Comparison of ENCODE assay signal across 16 cellular contexts in genomic region chr2:238314576-238314975, GRCh38. TPM values are rescaled to one million over a fixed set of nuclear protein-coding genes. Genes with fewer than 3 reads are reported as not detected.
DNase-seq lines count a peak whose midpoint lies in the region; ATAC-seq, FAIRE-seq and TF ChIP-seq lines count a peak whose summit lies in the region.
"Had no signal": no experiment of that assay in that cellular context is flagged by ENCODE, and none has a peak within 500 bp of the region (broad histone marks: within the 10 kb centered on the region; RNA-seq: fewer than 3 reads in every experiment).

No MANE protein-coding gene starts in this region.

- H3K36me3 ChIP-seq in NT2/D1 (ENCODE audit: insufficient read depth, insufficient read length, low read length) (no peaks in the 10 kb centered on the region), sigmoid colon (no peaks in the 10 kb centered on the region), esophagus squamous epithelium (no peaks in the 10 kb centered on the region)
- H3K36me3 ChIP-seq in naive thymus-derived CD4-positive, alpha-beta T cell (ENCODE audit: control insufficient read depth in 2 of 3, insufficient read depth in 3 of 3, low read length in 3 of 3) = no peaks in the 10 kb centered on the region

- H3K36me3 Mint-ChIP-seq in naive thymus-derived CD4-positive, alpha-beta T cell = no peaks in the 10 kb centered on the region

- WGBS in A549 (ENCODE audit: missing lambda C conversion rate) = 90% methylated on average over 8 of the region's 8 CpGs
- 92 to 96% methylated on average over 8 of the region's 8 CpGs for WGBS in sigmoid colon, 2 donors
- 93 to 100% methylated on average over 1 to 4 of the region's 8 CpGs for WGBS in esophagus squamous epithelium, 2 donors

- peak; percentile 30 to 31; a peak in 3 of 6 replicates for ATAC-seq in A549
- ATAC-seq in naive thymus-derived CD4-positive, alpha-beta T cell = peak; percentile 29
- ATAC-seq in HG02885 (IDR thresholded peaks at IDR 0.05; ENCODE audit: poor library complexity, unreplicated experiment) = no peak
- ATAC-seq in HG03460 (IDR thresholded peaks at IDR 0.05; ENCODE audit: unreplicated experiment) = no peak
- ATAC-seq: GM12878 had no signal

- no peak for FAIRE-seq in A549 (lab: Jason Lieb, UNC)
- FAIRE-seq: GM12878, GM18507, H54 had no signal

- peak overlapping the region; percentile 26 for H3K9ac ChIP-seq in NT2/D1 (ENCODE audit: insufficient read length, low read depth)
- H3K9ac ChIP-seq: GM23248 had no signal

- CTCF ChIA-PET in A549 (lab: Yijun Ruan, JAX) = interaction anchor here (1.0 to 2.0 kb wide), 3 partner anchors 15 to 49 kb away, joined by 3 to 6 read pairs (median 4); no protein-coding TSS in a partner anchor
- CTCF ChIA-PET in naive thymus-derived CD4-positive, alpha-beta T cell (lab: Charles Lee) = no interaction called here

- intact Hi-C loops in naive thymus-derived CD4-positive, alpha-beta T cell (cut with micrococcal nuclease) = no loop called here
- intact Hi-C loops in sigmoid colon (cut with DNase I) = no loop called here
- intact Hi-C loops in esophagus squamous epithelium (cut with DNase I) = no loop called here

- H3K4me1 ChIP-seq in A549 (0 out of 3 replicates have a peak, but pooled peaks cover 1% of the 10 kb centered on the region), NT2/D1 (ENCODE audit: insufficient read depth, insufficient read length) (peaks cover 3% of the 10 kb centered on the region), sigmoid colon (peaks cover 0 to 5% (median 4%) of the 10 kb centered on the region in 4 donors), esophagus squamous epithelium (peaks cover 0 to 4% (median 0%) of the 10 kb centered on the region in 3 donors)
- peaks cover 1 to 3% of the 10 kb centered on the region in 2 donors for H3K4me1 ChIP-seq in naive thymus-derived CD4-positive, alpha-beta T cell (ENCODE audit: control insufficient read depth in 2 of 2, insufficient read depth in 2 of 2, low read length in 2 of 2)

- H3K9me3 Mint-ChIP-seq in naive thymus-derived CD4-positive, alpha-beta T cell = no peaks in the 10 kb centered on the region
- H3K9me3 Mint-ChIP-seq: CD4-positive, alpha-beta T cell had no signal

- TF ChIP-seq RAD21 in A549 (conservative IDR thresholded peaks at IDR 0.05 in 1 of 2, IDR thresholded peaks at IDR 0.05 in 1 of 2) = no peak

- peak overlapping the region in 1 of 10 donors; percentile 47 for H3K4me3 Mint-ChIP-seq in naive thymus-derived CD4-positive, alpha-beta T cell
- H3K4me3 Mint-ChIP-seq: B cell; CD4-positive, alpha-beta T cell had no signal

- POLR2A ChIA-PET in A549 (lab: Yijun Ruan, JAX) = no interaction called here
- POLR2A ChIA-PET in naive thymus-derived CD4-positive, alpha-beta T cell (lab: Charles Lee) = no interaction called here

- TF ChIP-seq EP300 in A549 (IDR thresholded peaks at IDR 0.05) (no peak), sigmoid colon (IDR thresholded peaks at IDR 0.05) (no peak)

- H3K4me3 ChIP-seq in A549 (no peak overlapping the region), NT2/D1 (ENCODE audit: insufficient read length, low read depth) (no peak overlapping the region), sigmoid colon (no peak overlapping the region), esophagus squamous epithelium (no peak overlapping the region)
- H3K4me3 ChIP-seq in naive thymus-derived CD4-positive, alpha-beta T cell (ENCODE audit: low read length) = no peak overlapping the region
- H3K4me3 ChIP-seq: GM12878, GM23248 had no signal

- no peak overlapping the region for H3K4me2 ChIP-seq in A549

- H3K27ac ChIP-seq in A549 (no peak overlapping the region), sigmoid colon (no peak overlapping the region), esophagus squamous epithelium (no peak overlapping the region)
- H3K27ac ChIP-seq in naive thymus-derived CD4-positive, alpha-beta T cell (ENCODE audit: low read depth, low read length) = no peak overlapping the region
- H3K27ac ChIP-seq: GM23248 had no signal

- peaks cover 4 to 30% (median 6%) of the 10 kb centered on the region in 5 donors for H3K27me3 Mint-ChIP-seq in naive thymus-derived CD4-positive, alpha-beta T cell
- H3K27me3 Mint-ChIP-seq: CD4-positive, alpha-beta T cell had no signal

- peaks cover 0 to 6% (median 5%) of the 10 kb centered on the region in 7 donors for H3K4me1 Mint-ChIP-seq in naive thymus-derived CD4-positive, alpha-beta T cell

- TF ChIP-seq POLR2A in A549 (IDR thresholded peaks at IDR 0.05; ENCODE audit: low read length) (no peak), sigmoid colon (IDR thresholded peaks at IDR 0.05) (no peak), esophagus squamous epithelium (IDR thresholded peaks at IDR 0.05) (no peak)

- no peak overlapping the region for H3K27ac Mint-ChIP-seq in naive thymus-derived CD4-positive, alpha-beta T cell
- H3K27ac Mint-ChIP-seq: B cell; CD4-positive, alpha-beta T cell had no signal

- H3K9me3 ChIP-seq in A549 (no peaks in the 10 kb centered on the region), NT2/D1 (ENCODE audit: insufficient read depth, low read length) (no peaks in the 10 kb centered on the region), sigmoid colon (no peaks in the 10 kb centered on the region), esophagus squamous epithelium (no peaks in the 10 kb centered on the region)
- no peaks in the 10 kb centered on the region for H3K9me3 ChIP-seq in naive thymus-derived CD4-positive, alpha-beta T cell (ENCODE audit: control insufficient read depth in 2 of 3, low read length in 3 of 3)

- TF ChIP-seq CTCF in A549 (IDR thresholded peaks at IDR 0.05) = no peak
- TF ChIP-seq CTCF in sigmoid colon (IDR thresholded peaks at IDR 0.05) = no peak
- no peak for TF ChIP-seq CTCF in esophagus squamous epithelium (IDR thresholded peaks at IDR 0.05)

- H3K27me3 ChIP-seq in NT2/D1 (ENCODE audit: insufficient read depth, insufficient read length) (peaks cover 21% of the 10 kb centered on the region), sigmoid colon (no peaks in the 10 kb centered on the region), esophagus squamous epithelium (no peaks in the 10 kb centered on the region)
- H3K27me3 ChIP-seq in naive thymus-derived CD4-positive, alpha-beta T cell (ENCODE audit: control insufficient read depth in 2 of 2, insufficient read depth in 2 of 2, low read length in 2 of 2) = no peaks in the 10 kb centered on the region

- DNase-seq in A549 (ENCODE audit: low read depth in 1 of 2, low spot score in 1 of 2) (no peak), NT2/D1 (ENCODE audit: low read depth, low spot score) (no peak), sigmoid colon (peak; percentile 40), esophagus squamous epithelium (lab: John Stamatoyannopoulos, UW) (no peak)
- peak in 1 of 9 donors; percentile 19 for DNase-seq in naive thymus-derived CD4-positive, alpha-beta T cell
- DNase-seq in activated CD4-positive, alpha-beta T cell treated with anti-CD3 and anti-CD28 coated beads, Interleukin-2, amount 50 U/mL, for 4 hours = no peak
- DNase-seq: C1 segment of cervical spinal cord; CD4-positive, alpha-beta T cell; DMS79; GM23248 had no signal

TF ChIP-seq in A549, 52 proteins besides CTCF, POLR2A, EP300 and RAD21:
- TF ChIP-seq HOXB5 (CRISPR knock-in tag; IDR thresholded peaks at IDR 0.05) (no peak), HOXA7 (CRISPR knock-in tag; IDR thresholded peaks at IDR 0.05) (no peak)

RNA-seq across cellular contexts. Expression of gene TRAF3IP1, which starts 5.7 kb away (rescaled TPM):
- polyA plus RNA-seq in A549 (2011; rRNA removed) (10.6 and 10.9 TPM in 2 replicates), A549 (2017; fragmentation: RNase III; extraction: RNeasy Plus Mini Kit Qiagen cat#74134 plus additional on column Dnase treatment) (19.1 to 20.2 TPM (median 19.2 TPM) in 3 replicates), sigmoid colon (10 to 100 TPM in 1 of 3 donors, 1 to 10 TPM in 2; 6.9 to 13.2 (median 7.2) TPM)
- 10.9 and 12.1 TPM in 2 replicates for polyA plus RNA-seq in A549 (2012; cell fraction: cytosol; rRNA removed)
- 9.5 and 9.6 TPM in 2 replicates for polyA plus RNA-seq in A549 (2012; cell fraction: nucleus; rRNA removed)
- polyA minus RNA-seq in A549 (2011; rRNA and poly(A)+ RNA removed) = 8.8 and 12.3 TPM in 2 replicates
- total RNA-seq in naive thymus-derived CD4-positive, alpha-beta T cell = 10 to 100 TPM in 2 of 5 experiments, 1 to 10 TPM in 3; 6.2 to 13.3 (median 9.4) TPM
- polyA plus RNA-seq in naive thymus-derived CD4-positive, alpha-beta T cell = 1 to 10 TPM; 4.3 to 5.7 TPM
- total RNA-seq in sigmoid colon (10 to 100 TPM; 17.5 to 20.8 (median 18.2) TPM), esophagus squamous epithelium (10 to 100 TPM in 1 of 4 donors, 1 to 10 TPM in 3; 5.4 to 13.5 (median 9.8) TPM)

RNA-seq across cellular contexts. Expression of gene PER2, which starts 26.2 kb away (rescaled TPM):
- polyA plus RNA-seq in A549 (2011; rRNA removed) = 8.5 and 14.4 TPM in 2 replicates
- 3.6 and 4.8 TPM in 2 replicates for polyA plus RNA-seq in A549 (2012; cell fraction: cytosol; rRNA removed)
- polyA plus RNA-seq in A549 (2012; cell fraction: nucleus; rRNA removed) = 13.6 and 17.0 TPM in 2 replicates
- polyA plus RNA-seq in A549 (2017; fragmentation: RNase III; extraction: RNeasy Plus Mini Kit Qiagen cat#74134 plus additional on column Dnase treatment) = 3.4 to 4.2 TPM (median 3.6 TPM) in 3 replicates
- polyA minus RNA-seq in A549 (2011; rRNA and poly(A)+ RNA removed) = 48.9 and 52.8 TPM in 2 replicates
- total RNA-seq in naive thymus-derived CD4-positive, alpha-beta T cell = 10 to 100 TPM; 13.5 to 28.6 (median 14.3) TPM
- polyA plus RNA-seq in naive thymus-derived CD4-positive, alpha-beta T cell = 10 to 100 TPM in 1 of 2 donors, 1 to 10 TPM in 1; 7.0 to 10.1 TPM
- 10 to 100 TPM in 1 of 4 donors, 1 to 10 TPM in 3; 7.7 to 11.8 (median 9.2) TPM for total RNA-seq in sigmoid colon
- polyA plus RNA-seq in sigmoid colon = 1 to 10 TPM; 3.7 to 7.1 (median 4.2) TPM
- 10 to 100 TPM in 2 of 4 donors, 1 to 10 TPM in 2; 6.2 to 28.0 (median 12.0) TPM for total RNA-seq in esophagus squamous epithelium

Comparison
In these comparisons a context has a peak if more than half of its experiments do, and no peak if none do; other contexts are left out.
1. ATAC-seq: peak in A549 (2 of 2) and naive thymus-derived CD4-positive, alpha-beta T cell (single experiment); none in HG02885 (single experiment) and HG03460 (single experiment).